In genomic region chr3:57794501-57794900, GRCh38 we compare ENCODE assay signal across 15 cellular contexts. TPM values are rescaled to one million over a fixed set of nuclear protein-coding genes. Genes with fewer than 3 reads are reported as not detected.
A peak's percentile ranks its signal among the peaks of the same experiment; 100 is the strongest.
DNase-seq lines count a peak whose midpoint lies in the region; ATAC-seq and TF ChIP-seq lines count a peak whose summit lies in the region.
"Had no signal": no experiment of that assay in that cellular context is flagged by ENCODE, and none has a peak within 500 bp of the region (broad histone marks: within the 10 kb centered on the region; RNA-seq: fewer than 3 reads in every experiment).

No MANE protein-coding gene starts in this region.

- POLR2A ChIA-PET in SK-N-SH (lab: Yijun Ruan, JAX) = no interaction called here

- H3K9me3 Mint-ChIP-seq in GM23338 = no peaks in the 10 kb centered on the region
- H3K9me3 Mint-ChIP-seq in chondrocyte (ENCODE audit: low read depth) = no peaks in the 10 kb centered on the region
- H3K9me3 Mint-ChIP-seq in type B pancreatic cell = no peaks in the 10 kb centered on the region

- H3K79me2 ChIP-seq in GM23338 (replicated peaks; ENCODE audit: insufficient read depth) = peaks cover 96% of the 10 kb centered on the region
- peaks cover 68% of the 10 kb centered on the region for H3K79me2 ChIP-seq in SK-N-SH (ENCODE audit: insufficient read depth)
- peaks cover 84% of the 10 kb centered on the region for H3K79me2 ChIP-seq in hepatocyte

- H3F3A ChIP-seq in GM23338 (replicated peaks; ENCODE audit: low read depth) (no peaks in the 10 kb centered on the region), SK-N-SH (replicated peaks; ENCODE audit: insufficient read depth) (peaks cover 4% of the 10 kb centered on the region)

- no peaks in the 10 kb centered on the region for H3K9me3 ChIP-seq in SK-N-SH
- no peaks in the 10 kb centered on the region for H3K9me3 ChIP-seq in hepatocyte (ENCODE audit: low read depth)
- H3K9me3 ChIP-seq: Peyer's patch had no signal

- H3K27ac Mint-ChIP-seq in GM23338 (0 out of 2 replicates have a peak overlapping the region, but pooled peaks have one; percentile 3), chondrocyte (ENCODE audit: unreplicated experiment) (peak overlapping the region; percentile 69), type B pancreatic cell (peak overlapping the region; percentile 0)

- H3K27me3 ChIP-seq in GM23338 (ENCODE audit: insufficient read depth) = no peaks in the 10 kb centered on the region
- H3K27me3 ChIP-seq in SK-N-SH (ENCODE audit: insufficient read depth) = no peaks in the 10 kb centered on the region
- H3K27me3 ChIP-seq in hepatocyte = no peaks in the 10 kb centered on the region
- H3K27me3 ChIP-seq: Peyer's patch had no signal

- H3K27me3 Mint-ChIP-seq in GM23338 (ENCODE audit: insufficient read depth, low read depth, poor library complexity) (peaks cover 2% of the 10 kb centered on the region), chondrocyte (ENCODE audit: low read depth) (no peaks in the 10 kb centered on the region), type B pancreatic cell (no peaks in the 10 kb centered on the region)

- H3K4me1 Mint-ChIP-seq in GM23338 (peaks cover 7% of the 10 kb centered on the region; the same call in 2 of the 3 replicates), chondrocyte (ENCODE audit: low read depth) (peaks cover 31% of the 10 kb centered on the region), type B pancreatic cell (ENCODE audit: unreplicated experiment) (no peaks in the 10 kb centered on the region)

- no peak for TF ChIP-seq EP300 in SK-N-SH (IDR thresholded peaks at IDR 0.05; ENCODE audit: borderline replicate concordance in 1 of 2, low read depth in 1 of 2, low read length in 1 of 2)

- H3K4me3 Mint-ChIP-seq in GM23338 (no peak overlapping the region), chondrocyte (ENCODE audit: unreplicated experiment) (no peak overlapping the region), type B pancreatic cell (no peak overlapping the region)

- ATAC-seq in GM23338 (no peak), GM19395 (IDR thresholded peaks at IDR 0.05; ENCODE audit: unreplicated experiment) (no peak)
- ATAC-seq: HepG2 had no signal

- H3K36me3 ChIP-seq in GM23338 (ENCODE audit: insufficient read depth) (no peaks in the 10 kb centered on the region), SK-N-SH (replicated peaks in 1 of 2; ENCODE audit: control insufficient read depth in 1 of 2, insufficient read depth in 2 of 2, low read length in 1 of 2) (peaks cover 0 to 3% of the 10 kb centered on the region in 2 experiments), hepatocyte (replicated peaks; ENCODE audit: insufficient read depth, low read depth) (no peaks in the 10 kb centered on the region)
- H3K36me3 ChIP-seq: Peyer's patch had no signal

- TF ChIP-seq CTCF in GM23338 (conservative IDR thresholded peaks at IDR 0.05; ENCODE audit: low read depth in 2 of 2) (no peak), SK-N-SH (IDR thresholded peaks at IDR 0.05) (no peak), chondrocyte (IDR thresholded peaks at IDR 0.05) (no peak), type B pancreatic cell (conservative IDR thresholded peaks at IDR 0.05) (no peak), hepatocyte (IDR thresholded peaks at IDR 0.05; ENCODE audit: poor library complexity) (no peak)

- DNase-seq in GM23338 (ENCODE audit: low spot score) (no peak), SK-N-SH (no peak), chondrocyte (ENCODE audit: low spot score) (no peak), type B pancreatic cell (ENCODE audit: extremely low spot score, unreplicated experiment) (no peak), NCI-H774 (lab: John Stamatoyannopoulos, UW) (no peak), hepatocyte (ENCODE audit: low spot score) (no peak)
- DNase-seq: C1 segment of cervical spinal cord, MM.1S, NCI-H1105 treated with DMSO at 0.1 percent for 48 hours, NCI-H187 treated with DMSO at 0.1 percent for 48 hours, NCI-H446, Peyer's patch, SHP77 had no signal

- H3K9me2 ChIP-seq in GM23338 (ENCODE audit: insufficient read depth) = no peaks in the 10 kb centered on the region
- no peaks in the 10 kb centered on the region for H3K9me2 ChIP-seq in SK-N-SH
- H3K9me2 ChIP-seq in hepatocyte (replicated peaks; ENCODE audit: insufficient read depth) = no peaks in the 10 kb centered on the region

- no peaks in the 10 kb centered on the region for H3K4me1 ChIP-seq in GM23338 (ENCODE audit: insufficient read depth)
- peaks cover 2 to 11% of the 10 kb centered on the region in 2 experiments; a peak in 3 of 4 replicates for H3K4me1 ChIP-seq in SK-N-SH (ENCODE audit: control insufficient read depth in 1 of 2, insufficient read depth in 2 of 2, low read depth in 1 of 2, low read length in 1 of 2)
- no peaks in the 10 kb centered on the region for H3K4me1 ChIP-seq in hepatocyte (ENCODE audit: insufficient read depth)

- H3K27ac ChIP-seq in GM23338 (ENCODE audit: low read depth) (no peak overlapping the region), SK-N-SH (ENCODE audit: low read depth in 2 of 2, low read length in 1 of 2) (peak overlapping the region; percentile 18 to 43; a peak in 2 of 4 replicates), hepatocyte (no peak overlapping the region)
- H3K27ac ChIP-seq: Peyer's patch had no signal

- CTCF ChIA-PET in SK-N-SH (lab: Yijun Ruan, JAX) = no interaction called here

- no peak overlapping the region for H3K4me2 ChIP-seq in GM23338
- H3K4me2 ChIP-seq in SK-N-SH = peak overlapping the region; percentile 19; the same call in 1 of the 2 replicates
- H3K4me2 ChIP-seq in hepatocyte = no peak overlapping the region

- H4K20me1 ChIP-seq in GM23338 (replicated peaks; ENCODE audit: insufficient read depth) (0 out of 2 replicates have a peak, but pooled peaks cover 8% of the 10 kb centered on the region), SK-N-SH (ENCODE audit: insufficient read depth) (peaks cover 10% of the 10 kb centered on the region), hepatocyte (ENCODE audit: insufficient read depth, poor library complexity, severe bottlenecking) (peaks cover 4% of the 10 kb centered on the region)

- WGBS in SK-N-SH (ENCODE audit: low lambda C conversion rate) = 77% methylated on average over 4 of the region's 4 CpGs
- 93% methylated on average over 4 of the region's 4 CpGs for WGBS in hepatocyte (ENCODE audit: low lambda C conversion rate, missing lambda C conversion rate)

- no peak overlapping the region for H3K9ac ChIP-seq in SK-N-SH

- H3K4me3 ChIP-seq in GM23338 (no peak overlapping the region), SK-N-SH (ENCODE audit: low read depth in 2 of 2, low read length in 1 of 2) (no peak overlapping the region), hepatocyte (no peak overlapping the region)
- H3K4me3 ChIP-seq: Peyer's patch had no signal

- H3K36me3 Mint-ChIP-seq in GM23338 (ENCODE audit: low read depth) (no peaks in the 10 kb centered on the region), chondrocyte (ENCODE audit: low read depth) (no peaks in the 10 kb centered on the region), type B pancreatic cell (peaks cover 3% of the 10 kb centered on the region)

- no peak for TF ChIP-seq RAD21 in SK-N-SH (IDR thresholded peaks at IDR 0.05; ENCODE audit: low read length)

- H2AFZ ChIP-seq in GM23338 = no peak overlapping the region
- H2AFZ ChIP-seq in SK-N-SH (ENCODE audit: low read depth) = no peak overlapping the region
- no peak overlapping the region for H2AFZ ChIP-seq in hepatocyte

TF ChIP-seq in GM23338, 12 proteins besides CTCF, POLR2A, EP300 and RAD21 (continues in another document):
- TF ChIP-seq POLR2AphosphoS5 (IDR thresholded peaks at IDR 0.05; ENCODE audit: low read depth) = no peak
- no peak for TF ChIP-seq JUNB (IDR thresholded peaks at IDR 0.05; ENCODE audit: unreplicated experiment)
- TF ChIP-seq NANOG (IDR thresholded peaks at IDR 0.05; ENCODE audit: borderline replicate concordance) = no peak
- no peak for TF ChIP-seq ZNF331 (CRISPR knock-in tag; IDR thresholded peaks at IDR 0.05; ENCODE audit: low read depth)

TF ChIP-seq in SK-N-SH, 30 proteins besides CTCF, POLR2A, EP300 and RAD21:
- peak; percentile 60 for TF ChIP-seq TCF12 (IDR thresholded peaks at IDR 0.05)
- TF ChIP-seq MEF2A (IDR thresholded peaks at IDR 0.05; ENCODE audit: borderline replicate concordance, low read depth) = no peak

RNA-seq across cellular contexts. Expression of gene SLMAP, which starts 38.4 kb away (rescaled TPM):
- total RNA-seq in GM23338 (2014; rRNA removed; shearing (Covaris generic)) = 61.2 and 73.0 TPM in 2 replicates
- polyA plus RNA-seq in GM23338 (2016; fragmentation: Nextera tagmentation; extraction: Ambion mirVana) = 27.3 and 32.1 TPM in 2 replicates
- 10.5 and 11.7 TPM in 2 replicates for polyA plus RNA-seq in SK-N-SH (2012; rRNA removed)
- polyA plus RNA-seq in SK-N-SH (2012; cell fraction: cytosol; rRNA removed) = 14.4 and 16.5 TPM in 2 replicates
- 13.9 and 19.8 TPM in 2 replicates for polyA plus RNA-seq in SK-N-SH (2012; cell fraction: nucleus; rRNA removed)
- 105 to 116 TPM (median 116 TPM) in 3 replicates for total RNA-seq in chondrocyte
- total RNA-seq in type B pancreatic cell (ENCODE audit: low replicate concordance) = 55.1 and 71.0 TPM in 2 replicates
- 44.5 and 46.0 TPM in 2 replicates for total RNA-seq in hepatocyte
- 22.8 and 27.6 TPM in 2 replicates for polyA plus RNA-seq in hepatocyte

Comparison
In these comparisons a context has a peak if more than half of its experiments do, and no peak if none do; other contexts are left out.
1. H3K27ac ChIP-seq: peak in SK-N-SH (2 of 2); none in GM23338 (single experiment) and hepatocyte (single experiment).
2. H3K27ac Mint-ChIP-seq: peak in every context shown above with its lines; median percentile 69 in chondrocyte; 3 in GM23338; 0 in type B pancreatic cell.